Comparison of ENCODE assay signal across 8 cellular contexts in genomic region chr11:65417221-65417701, GRCh38. TPM values are rescaled to one million over a fixed set of nuclear protein-coding genes. Genes with fewer than 3 reads are reported as not detected.
DNase-seq lines count a peak whose midpoint lies in the region; ATAC-seq and TF ChIP-seq lines count a peak whose summit lies in the region.

No MANE protein-coding gene starts in this region.

- peaks cover 42% of the 10 kb centered on the region for H3F3A ChIP-seq in SK-N-SH (replicated peaks; ENCODE audit: insufficient read depth)

- WGBS in SK-N-SH (ENCODE audit: low lambda C conversion rate) = 87% methylated on average over 6 of the region's 10 CpGs
- WGBS in prostate gland = 48% methylated on average over 10 of the region's 10 CpGs

- in situ Hi-C loops in ACHN (cut with HindIII; ENCODE audit: low pct_ligation_motif_present, low pct_unique_long_range_greater_than_20kb, low sequenced_read_pairs) = no loop called here

- ATAC-seq in SK-N-SH treated with all-trans-retinoic acid at 6 μM for 48 hours (no peak), HG02973 (IDR thresholded peaks at IDR 0.05; ENCODE audit: unreplicated experiment) (no peak)

- no peak overlapping the region for H2AFZ ChIP-seq in SK-N-SH (ENCODE audit: low read depth)

- H3K79me2 ChIP-seq in SK-N-SH (ENCODE audit: insufficient read depth) = peaks cover 63% of the 10 kb centered on the region

- CTCF ChIA-PET in SK-N-SH (lab: Yijun Ruan, JAX) = interaction anchor here (0.6 to 13.0 kb wide), 29 partner anchors 7 to 276 kb away, joined by 3 to 223 read pairs (median 9); partner anchors contain the start of genes CDC42EP2, FRMD8, MALAT1 and SLC25A45

- H3K36me3 ChIP-seq in SK-N-SH (replicated peaks in 1 of 2; ENCODE audit: control insufficient read depth in 1 of 2, insufficient read depth in 2 of 2, low read length in 1 of 2) = no peaks in the 10 kb centered on the region
- no peaks in the 10 kb centered on the region for H3K36me3 ChIP-seq in prostate gland

- TF ChIP-seq CTCF in SK-N-SH (IDR thresholded peaks at IDR 0.05) (no peak), fibroblast of villous mesenchyme (IDR thresholded peaks at IDR 0.05; ENCODE audit: insufficient read depth, low read depth, low read length) (no peak), prostate gland (IDR thresholded peaks at IDR 0.05) (no peak)

- TF ChIP-seq POLR2A in prostate gland (IDR thresholded peaks at IDR 0.05) = no peak

- POLR2A ChIA-PET in SK-N-SH (lab: Yijun Ruan, JAX) = interaction anchor here (1.6 to 17.2 kb wide), 4 partner anchors 8 to 81 kb away, joined by 5 to 1027 read pairs (median 62); partner anchors contain the start of gene MALAT1

- H3K4me3 ChIP-seq in SK-N-SH (ENCODE audit: low read depth in 2 of 2, low read length in 1 of 2) = no peak overlapping the region
- peak overlapping the region; percentile 69 for H3K4me3 ChIP-seq in fibroblast of villous mesenchyme (ENCODE audit: low read depth, low read length)
- H3K4me3 ChIP-seq in prostate gland = peak overlapping the region; percentile 1 to 24

- no peaks in the 10 kb centered on the region for H4K20me1 ChIP-seq in SK-N-SH (ENCODE audit: insufficient read depth)

- H3K4me2 ChIP-seq in SK-N-SH = peak overlapping the region; percentile 94; the same call in 1 of the 2 replicates

- intact Hi-C loops in prostate gland (cut with DNase I) = loop anchor here (10.0 kb wide), 1 partner anchor 52 kb away; no protein-coding TSS in a partner anchor

- H3K27me3 ChIP-seq in SK-N-SH (ENCODE audit: insufficient read depth) (no peaks in the 10 kb centered on the region), prostate gland (replicated peaks; ENCODE audit: insufficient read depth) (no peaks in the 10 kb centered on the region)

- peak overlapping the region; percentile 98; the same call in 1 of the 2 replicates for H3K9ac ChIP-seq in SK-N-SH

- peaks cover 50 to 61% of the 10 kb centered on the region in 2 experiments for H3K4me1 ChIP-seq in SK-N-SH (ENCODE audit: control insufficient read depth in 1 of 2, insufficient read depth in 2 of 2, low read depth in 1 of 2, low read length in 1 of 2)
- H3K4me1 ChIP-seq in prostate gland (replicated peaks) = peaks cover 27% of the 10 kb centered on the region

- DNase-seq in SK-N-SH (no peak), fibroblast of villous mesenchyme (ENCODE audit: low read depth) (peak; percentile 13), prostate gland (ENCODE audit: low spot score) (peak; percentile 36), cerebellar nuclear complex (lab: John Stamatoyannopoulos, UW) (no peak), ACHN (no peak)
- peak; percentile 72 for DNase-seq in activated CD8-positive, alpha-beta memory T cell treated with anti-CD3 and anti-CD28 coated beads, Interleukin-2, amount 50 U/mL, for 48 hours

- H3K27ac ChIP-seq in SK-N-SH (ENCODE audit: low read depth in 2 of 2, low read length in 1 of 2) = peak overlapping the region; percentile 100
- peak overlapping the region; percentile 100 for H3K27ac ChIP-seq in prostate gland

- no peak for TF ChIP-seq RAD21 in SK-N-SH (IDR thresholded peaks at IDR 0.05; ENCODE audit: low read length)

- H3K9me3 ChIP-seq in SK-N-SH (no peaks in the 10 kb centered on the region), prostate gland (no peaks in the 10 kb centered on the region)

- no peak for TF ChIP-seq EP300 in SK-N-SH (IDR thresholded peaks at IDR 0.05; ENCODE audit: borderline replicate concordance in 1 of 2, low read depth in 1 of 2, low read length in 1 of 2)

- no peaks in the 10 kb centered on the region for H3K9me2 ChIP-seq in SK-N-SH

TF ChIP-seq in SK-N-SH, 30 proteins besides CTCF, POLR2A, EP300 and RAD21:
- TF ChIP-seq MXI1 (IDR thresholded peaks at IDR 0.05; ENCODE audit: low read depth, low read length) (no peak), SIN3A (IDR thresholded peaks at IDR 0.05; ENCODE audit: borderline replicate concordance, low read depth, low read length) (no peak), FOSL2 (IDR thresholded peaks at IDR 0.05; ENCODE audit: borderline replicate concordance, low read depth) (no peak), ZBTB33 (IDR thresholded peaks at IDR 0.05; ENCODE audit: borderline replicate concordance, low read depth) (no peak)
- TF ChIP-seq, protein P1, sequence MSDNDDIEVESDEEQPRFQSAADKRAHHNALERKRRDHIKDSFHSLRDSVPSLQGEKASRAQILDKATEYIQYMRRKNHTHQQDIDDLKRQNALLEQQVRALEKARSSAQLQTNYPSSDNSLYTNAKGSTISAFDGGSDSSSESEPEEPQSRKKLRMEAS (IDR thresholded peaks at IDR 0.05; ENCODE audit: low read depth) = no peak

TF ChIP-seq in SK-N-SH treated with all-trans-retinoic acid at 6 μM for 48 hours, 23 proteins besides CTCF, POLR2A, EP300 and RAD21:
- no peak for TF ChIP-seq TOX (CRISPR knock-in tag; IDR thresholded peaks at IDR 0.05; ENCODE audit: borderline replicate concordance)
- no peak for TF ChIP-seq PPARA (CRISPR knock-in tag; IDR thresholded peaks at IDR 0.05; ENCODE audit: borderline replicate concordance)
- TF ChIP-seq, protein P2, sequence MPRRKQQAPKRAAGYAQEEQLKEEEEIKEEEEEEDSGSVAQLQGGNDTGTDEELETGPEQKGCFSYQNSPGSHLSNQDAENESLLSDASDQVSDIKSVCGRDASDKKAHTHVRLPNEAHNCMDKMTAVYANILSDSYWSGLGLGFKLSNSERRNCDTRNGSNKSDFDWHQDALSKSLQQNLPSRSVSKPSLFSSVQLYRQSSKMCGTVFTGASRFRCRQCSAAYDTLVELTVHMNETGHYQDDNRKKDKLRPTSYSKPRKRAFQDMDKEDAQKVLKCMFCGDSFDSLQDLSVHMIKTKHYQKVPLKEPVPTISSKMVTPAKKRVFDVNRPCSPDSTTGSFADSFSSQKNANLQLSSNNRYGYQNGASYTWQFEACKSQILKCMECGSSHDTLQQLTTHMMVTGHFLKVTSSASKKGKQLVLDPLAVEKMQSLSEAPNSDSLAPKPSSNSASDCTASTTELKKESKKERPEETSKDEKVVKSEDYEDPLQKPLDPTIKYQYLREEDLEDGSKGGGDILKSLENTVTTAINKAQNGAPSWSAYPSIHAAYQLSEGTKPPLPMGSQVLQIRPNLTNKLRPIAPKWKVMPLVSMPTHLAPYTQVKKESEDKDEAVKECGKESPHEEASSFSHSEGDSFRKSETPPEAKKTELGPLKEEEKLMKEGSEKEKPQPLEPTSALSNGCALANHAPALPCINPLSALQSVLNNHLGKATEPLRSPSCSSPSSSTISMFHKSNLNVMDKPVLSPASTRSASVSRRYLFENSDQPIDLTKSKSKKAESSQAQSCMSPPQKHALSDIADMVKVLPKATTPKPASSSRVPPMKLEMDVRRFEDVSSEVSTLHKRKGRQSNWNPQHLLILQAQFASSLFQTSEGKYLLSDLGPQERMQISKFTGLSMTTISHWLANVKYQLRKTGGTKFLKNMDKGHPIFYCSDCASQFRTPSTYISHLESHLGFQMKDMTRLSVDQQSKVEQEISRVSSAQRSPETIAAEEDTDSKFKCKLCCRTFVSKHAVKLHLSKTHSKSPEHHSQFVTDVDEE (CRISPR knock-in tag; IDR thresholded peaks at IDR 0.05) = no peak

RNA-seq across cellular contexts. Expression of gene NEAT1, which starts 5.3 kb away (rescaled TPM):
- 435 and 479 TPM in 2 replicates for polyA plus RNA-seq in SK-N-SH (2012; rRNA removed)
- 93.7 and 99.2 TPM in 2 replicates for polyA plus RNA-seq in SK-N-SH (2012; cell fraction: cytosol; rRNA removed)
- polyA plus RNA-seq in SK-N-SH (2012; cell fraction: nucleus; rRNA removed) = 3,897 and 4,476 TPM in 2 replicates
- 413 and 487 TPM in 2 replicates for total RNA-seq in fibroblast of villous mesenchyme
- total RNA-seq in prostate gland = 1,000 to 10,000 TPM in 1 of 2 donors, 100 to 1,000 TPM in 1; 110 to 1,326 TPM

RNA-seq across cellular contexts. Expression of gene FRMD8, which starts 30.8 kb away (rescaled TPM):
- polyA plus RNA-seq in SK-N-SH (2012; rRNA removed) = 17.4 and 19.0 TPM in 2 replicates
- 8.0 and 14.0 TPM in 2 replicates for polyA plus RNA-seq in SK-N-SH (2012; cell fraction: cytosol; rRNA removed)
- 32.3 and 58.1 TPM in 2 replicates for polyA plus RNA-seq in SK-N-SH (2012; cell fraction: nucleus; rRNA removed)
- total RNA-seq in fibroblast of villous mesenchyme (44.5 and 60.6 TPM in 2 replicates), prostate gland (100 to 1,000 TPM in 1 of 2 donors, 10 to 100 TPM in 1; 36.1 to 106 TPM)

RNA-seq across cellular contexts. Expression of gene SLC25A45, which starts 34.8 kb away (rescaled TPM):
- 3.1 and 3.6 TPM in 2 replicates for polyA plus RNA-seq in SK-N-SH (2012; rRNA removed)
- polyA plus RNA-seq in SK-N-SH (2012; cell fraction: cytosol; rRNA removed) = 1.2 and 1.8 TPM in 2 replicates
- polyA plus RNA-seq in SK-N-SH (2012; cell fraction: nucleus; rRNA removed) = 13.7 and 17.4 TPM in 2 replicates
- total RNA-seq in fibroblast of villous mesenchyme = 1.7 and 2.9 TPM in 2 replicates
- 10 to 100 TPM; 11.7 to 13.3 TPM for total RNA-seq in prostate gland

Comparison
In these comparisons a context has a peak if more than half of its experiments do, and no peak if none do; other contexts are left out.
1. DNase-seq: peak in activated CD8-positive, alpha-beta memory T cell treated with anti-CD3 and anti-CD28 coated beads, Interleukin-2, amount 50 U/mL, for 48 hours (single experiment), fibroblast of villous mesenchyme (single experiment) and prostate gland (single experiment); none in SK-N-SH (single experiment), cerebellar nuclear complex (0 of 2) and ACHN (single experiment).
2. H3K4me3 ChIP-seq: peak in fibroblast of villous mesenchyme (single experiment) and prostate gland (2 of 2); none in SK-N-SH (0 of 2).